ENCODE assay signal across 27 cellular contexts in the genomic region with DNA sequence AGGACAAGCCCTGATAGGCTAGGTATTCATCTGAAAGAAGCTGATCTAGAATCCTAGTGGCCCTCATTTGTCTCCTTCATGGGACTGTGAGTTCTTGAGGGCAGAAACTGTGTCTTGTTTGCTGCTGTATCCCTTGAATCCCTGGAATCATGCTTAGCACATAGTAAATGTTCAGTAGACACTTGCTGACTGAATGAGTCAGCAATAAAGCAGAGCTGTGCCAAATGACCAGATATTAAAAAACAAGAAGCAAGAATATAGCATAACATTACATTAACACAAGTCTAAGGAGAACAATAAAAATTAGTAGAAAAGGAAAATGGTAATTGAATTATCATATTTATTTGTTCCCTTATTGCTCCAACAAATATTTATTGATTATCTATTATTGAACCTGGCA.
"Had no signal": no experiment of that assay in that cellular context is flagged by ENCODE, and none has a peak within 500 bp of the region (broad histone marks: within the 10 kb centered on the region; RNA-seq: fewer than 3 reads in every experiment).

No MANE protein-coding gene starts in this region.

- H3K4me1 ChIP-seq: colonic mucosa, esophagus squamous epithelium, gastrocnemius medialis, heart right ventricle, left lung, lower lobe of right lung had no signal

- H3K36me3 ChIP-seq: colonic mucosa, esophagus squamous epithelium, gastrocnemius medialis, heart right ventricle, left lung, lower lobe of right lung had no signal

- H3K36me3 Mint-ChIP-seq: mesothelial cell of epicardium had no signal

- DNase-seq: colonic mucosa; cortex of kidney; effector CD8-positive, alpha-beta T cell; effector memory CD8-positive, alpha-beta T cell; endodermal cell; erythroblast; esophagus squamous epithelium; foreskin fibroblast; foreskin melanocyte; gastrocnemius medialis; glutamatergic neuron; head of caudate nucleus; heart right ventricle; hippocampal formation; left cardiac atrium; left lung; left ventricle myocardium superior; lower lobe of right lung; mesenchymal stem cell; mucosa of descending colon had no signal

- H3K4me1 Mint-ChIP-seq: endodermal cell, mesothelial cell of epicardium had no signal

- FAIRE-seq: endometrium, islet of Langerhans, keratinocyte had no signal

- H3K4me3 Mint-ChIP-seq: dendritic cell treated with granulocyte-macrophage colony-stimulating factor and Interleukin-4, amounts not matched to agents 40 ng/mL and 50 ng/mL, for 4 days; effector memory CD8-positive, alpha-beta T cell; endodermal cell; mesothelial cell of epicardium had no signal

- H3K27me3 Mint-ChIP-seq: dendritic cell treated with granulocyte-macrophage colony-stimulating factor and Interleukin-4, amounts not matched to agents 40 ng/mL and 50 ng/mL, for 4 days; effector memory CD8-positive, alpha-beta T cell had no signal

- H3K27me3 ChIP-seq: colonic mucosa, esophagus squamous epithelium, gastrocnemius medialis, heart right ventricle, left lung had no signal

- H3K27ac ChIP-seq: colonic mucosa, epithelial cell of prostate, esophagus squamous epithelium, gastrocnemius medialis, heart right ventricle, left lung, lower lobe of right lung had no signal

- H3K27ac Mint-ChIP-seq: dendritic cell treated with granulocyte-macrophage colony-stimulating factor and Interleukin-4, amounts not matched to agents 40 ng/mL and 50 ng/mL, for 4 days; effector memory CD8-positive, alpha-beta T cell; endodermal cell; mesothelial cell of epicardium had no signal

- H3K9me3 ChIP-seq: colonic mucosa, esophagus squamous epithelium, gastrocnemius medialis, left lung, lower lobe of right lung, mucosa of descending colon had no signal

- H3K9me3 Mint-ChIP-seq: dendritic cell treated with granulocyte-macrophage colony-stimulating factor and Interleukin-4, amounts not matched to agents 40 ng/mL and 50 ng/mL, for 4 days had no signal

- ATAC-seq: effector memory CD8-positive, alpha-beta T cell; esophagus mucosa; gastrocnemius medialis; heart right ventricle; left cardiac atrium; left lung; left ventricle myocardium superior; lower lobe of right lung; mucosa of descending colon had no signal

- H3K4me3 ChIP-seq: colonic mucosa, esophagus squamous epithelium, gastrocnemius medialis, heart right ventricle, left lung, lower lobe of right lung, mucosa of descending colon had no signal
